10 cellular contexts compared by ENCODE assay signal in genomic region chr9:133419005-133419404, GRCh38. TPM values are rescaled to one million over a fixed set of nuclear protein-coding genes. Genes with fewer than 3 reads are reported as not detected.
DNase-seq lines count a peak whose midpoint lies in the region; ATAC-seq and TF ChIP-seq lines count a peak whose summit lies in the region.
"Had no signal": no experiment of that assay in that cellular context is flagged by ENCODE, and none has a peak within 500 bp of the region (broad histone marks: within the 10 kb centered on the region; RNA-seq: fewer than 3 reads in every experiment).

No MANE protein-coding gene starts in this region.

- no peaks in the 10 kb centered on the region for H3K27me3 ChIP-seq in SU-DHL-6 (ENCODE audit: low read length)
- no peaks in the 10 kb centered on the region for H3K27me3 ChIP-seq in skeletal muscle satellite cell (ENCODE audit: control insufficient read depth, insufficient read depth, low read length)
- H3K27me3 ChIP-seq in left lung: no peaks in the 10 kb centered on the region

- no peaks in the 10 kb centered on the region for H4K20me1 ChIP-seq in SU-DHL-6 (ENCODE audit: low read depth, low read length)

- CTCF ChIA-PET in activated CD8-positive, alpha-beta memory T cell treated with anti-CD3 and anti-CD28 coated beads, Interleukin-2, amount 10 ng/mL, durations not matched to agents 7 days and 5 days (lab: Charles Lee): interaction anchor here (2.5 kb wide), 1 partner anchor 42 kb away, joined by 8 read pairs; the partner anchor contains the start of gene STKLD1

- peak overlapping the region; percentile 88 for H3K4me3 Mint-ChIP-seq in activated CD8-positive, alpha-beta memory T cell treated with anti-CD3 and anti-CD28 coated beads, Interleukin-2, amount 10 ng/mL, durations not matched to agents 7 days and 5 days

- no peak overlapping the region for H3K4me3 ChIP-seq in SU-DHL-6 (ENCODE audit: insufficient read depth, low read length, poor library complexity, severe bottlenecking)
- H3K4me3 ChIP-seq in skeletal muscle satellite cell (ENCODE audit: low read length): peak overlapping the region; percentile 98
- H3K4me3 ChIP-seq in left lung: peak overlapping the region in 1 of 2 donors; percentile 85

- H3K36me3 ChIP-seq in SU-DHL-6 (ENCODE audit: low read length): peaks cover 4% of the 10 kb centered on the region; the same call in 1 of the 2 replicates
- peaks cover 10% of the 10 kb centered on the region for H3K36me3 ChIP-seq in skeletal muscle satellite cell (ENCODE audit: insufficient read depth, low read length)
- peaks cover 0 to 15% of the 10 kb centered on the region in 2 donors for H3K36me3 ChIP-seq in left lung

- H3K9ac ChIP-seq in SU-DHL-6 (ENCODE audit: low read length): no peak overlapping the region; the same call in 1 of the 2 replicates
- H3K9ac ChIP-seq in skeletal muscle satellite cell (ENCODE audit: low read depth, low read length): no peak overlapping the region

- peak overlapping the region; percentile 94 for H3K27ac Mint-ChIP-seq in activated CD8-positive, alpha-beta memory T cell treated with anti-CD3 and anti-CD28 coated beads, Interleukin-2, amount 10 ng/mL, durations not matched to agents 7 days and 5 days

- peaks cover 12% of the 10 kb centered on the region for H3K36me3 Mint-ChIP-seq in activated CD8-positive, alpha-beta memory T cell treated with anti-CD3 and anti-CD28 coated beads, Interleukin-2, amount 10 ng/mL, durations not matched to agents 7 days and 5 days

- peaks cover 36% of the 10 kb centered on the region for H3K79me2 ChIP-seq in SU-DHL-6 (ENCODE audit: insufficient read depth, low read length)

- H3F3A ChIP-seq in SU-DHL-6 (ENCODE audit: insufficient read depth): no peaks in the 10 kb centered on the region

- H3K27ac ChIP-seq in SU-DHL-6 (ENCODE audit: low read depth, low read length) (no peak overlapping the region), left lung (no peak overlapping the region)

- H3K4me1 Mint-ChIP-seq in activated CD8-positive, alpha-beta memory T cell treated with anti-CD3 and anti-CD28 coated beads, Interleukin-2, amount 10 ng/mL, durations not matched to agents 7 days and 5 days: peaks cover 61% of the 10 kb centered on the region

- H3K9me3 ChIP-seq in SU-DHL-6 (ENCODE audit: insufficient read depth, low read length) (no peaks in the 10 kb centered on the region), skeletal muscle satellite cell (replicated peaks; ENCODE audit: low read length) (no peaks in the 10 kb centered on the region), left lung (no peaks in the 10 kb centered on the region)

- intact Hi-C loops in left lung (cut with DNase I): no loop called here

- H3K27me3 Mint-ChIP-seq in activated CD8-positive, alpha-beta memory T cell treated with anti-CD3 and anti-CD28 coated beads, Interleukin-2, amount 10 ng/mL, durations not matched to agents 7 days and 5 days: no peaks in the 10 kb centered on the region

- peak overlapping the region; percentile 64 for H3K4me2 ChIP-seq in SU-DHL-6 (ENCODE audit: low read depth, low read length, poor library complexity, severe bottlenecking)
- H3K4me2 ChIP-seq in skeletal muscle satellite cell (ENCODE audit: low read length): peak overlapping the region; percentile 90

- H3K9me3 Mint-ChIP-seq in activated CD8-positive, alpha-beta memory T cell treated with anti-CD3 and anti-CD28 coated beads, Interleukin-2, amount 10 ng/mL, durations not matched to agents 7 days and 5 days (ENCODE audit: low read depth): no peaks in the 10 kb centered on the region

- TF ChIP-seq CTCF in SU-DHL-6 (IDR thresholded peaks at IDR 0.05; ENCODE audit: insufficient read depth, low read length, poor library complexity, severe bottlenecking) (no peak), left lung (IDR thresholded peaks at IDR 0.05) (no peak)

- no peak for DNase-seq in activated CD8-positive, alpha-beta memory T cell treated with anti-CD3 and anti-CD28 coated beads, Interleukin-2, amount 10 ng/mL, durations not matched to agents 7 days and 5 days
- DNase-seq in activated CD8-positive, alpha-beta memory T cell treated with anti-CD3 and anti-CD28 coated beads for 24 hours: no peak
- DNase-seq in NK-92 treated with Interleukin-12 subunit alpha and Interleukin-12 subunit beta, amount 100 ng/mL, for 24 hours (lab: John Stamatoyannopoulos, UW): no peak
- DNase-seq in activated gamma-delta T cell (lab: John Stamatoyannopoulos, UW) (no peak), left lung (no peak)
- DNase-seq: NCI-H1694 had no signal

- no peak for ATAC-seq in activated CD8-positive, alpha-beta memory T cell treated with anti-CD3 and anti-CD28 coated beads, Interleukin-2, amount 10 ng/mL, durations not matched to agents 7 days and 5 days
- ATAC-seq in esophagus mucosa: peak; percentile 67
- ATAC-seq in left lung: no peak

- H2AFZ ChIP-seq in SU-DHL-6 (ENCODE audit: low read depth, low read length, severe bottlenecking): no peak overlapping the region

- H3K9me2 ChIP-seq in SU-DHL-6 (replicated peaks; ENCODE audit: insufficient read depth, low read length): no peaks in the 10 kb centered on the region

- H3K4me1 ChIP-seq in skeletal muscle satellite cell (ENCODE audit: control insufficient read depth, insufficient read depth, low read length): peaks cover 16% of the 10 kb centered on the region
- H3K4me1 ChIP-seq in left lung: peaks cover 7 to 31% of the 10 kb centered on the region in 2 donors

RNA-seq across cellular contexts. Expression of gene REXO4, which starts 1.2 kb away (rescaled TPM):
- total RNA-seq in activated CD8-positive, alpha-beta memory T cell treated with anti-CD3 and anti-CD28 coated beads, Interleukin-2, amount 10 ng/mL, durations not matched to agents 7 days and 5 days: 10 to 100 TPM; 27.5 to 34.1 TPM
- 13.7 TPM for total RNA-seq in esophagus mucosa
- 13.5 and 16.2 TPM in 2 replicates for total RNA-seq in skeletal muscle satellite cell (2012; rRNA removed)
- total RNA-seq in left lung: 10 to 100 TPM; 16.9 to 23.4 TPM

RNA-seq across cellular contexts. Expression of gene ADAMTS13, which starts 3.2 kb away (rescaled TPM):
- total RNA-seq in activated CD8-positive, alpha-beta memory T cell treated with anti-CD3 and anti-CD28 coated beads, Interleukin-2, amount 10 ng/mL, durations not matched to agents 7 days and 5 days: 1 to 10 TPM; 2.6 to 2.7 TPM
- 0.92 TPM for total RNA-seq in esophagus mucosa
- total RNA-seq in skeletal muscle satellite cell (2012; rRNA removed): 1.0 and 1.3 TPM in 2 replicates
- total RNA-seq in left lung: 1 to 10 TPM; 1.2 to 4.1 TPM

RNA-seq across cellular contexts. Expression of gene CACFD1, which starts 40.8 kb away (rescaled TPM):
- 1 to 10 TPM in 1 of 2 experiments, under 1 TPM in 1; 0.38 to 1.1 TPM for total RNA-seq in activated CD8-positive, alpha-beta memory T cell treated with anti-CD3 and anti-CD28 coated beads, Interleukin-2, amount 10 ng/mL, durations not matched to agents 7 days and 5 days
- total RNA-seq in esophagus mucosa: 7.4 TPM
- total RNA-seq in skeletal muscle satellite cell (2012; rRNA removed): 0.51 and 0.66 TPM in 2 replicates
- 10 to 100 TPM; 26.2 to 48.4 TPM for total RNA-seq in left lung

RNA-seq across cellular contexts. Expression of gene STKLD1, which starts 42.8 kb away (rescaled TPM):
- total RNA-seq in activated CD8-positive, alpha-beta memory T cell treated with anti-CD3 and anti-CD28 coated beads, Interleukin-2, amount 10 ng/mL, durations not matched to agents 7 days and 5 days: 1 to 10 TPM in 1 of 2 experiments, under 1 TPM in 1; 0.20 to 1.4 TPM
- total RNA-seq in esophagus mucosa (0.40 TPM), left lung (under 1 TPM; 0.82 to 0.99 TPM)
- total RNA-seq in skeletal muscle satellite cell (2012; rRNA removed): 1.1 TPM in 1 of 2 replicates, not detected in the other
- total RNA-seq: kidney epithelial cell had no signal

RNA-seq across cellular contexts. Expression of gene SURF4, which starts 43.1 kb away (rescaled TPM):
- 100 to 1,000 TPM; 218 to 304 TPM for total RNA-seq in activated CD8-positive, alpha-beta memory T cell treated with anti-CD3 and anti-CD28 coated beads, Interleukin-2, amount 10 ng/mL, durations not matched to agents 7 days and 5 days
- total RNA-seq in esophagus mucosa (87.2 TPM), left lung (100 to 1,000 TPM; 232 to 252 TPM)
- total RNA-seq in skeletal muscle satellite cell (2012; rRNA removed): 347 and 404 TPM in 2 replicates
